In genomic region chr14:20757963-20758362, GRCh38 we compare ENCODE assay signal across 9 cellular contexts. TPM values are rescaled to one million over a fixed set of nuclear protein-coding genes. Genes with fewer than 3 reads are reported as not detected.
DNase-seq lines count a peak whose midpoint lies in the region; FAIRE-seq and TF ChIP-seq lines count a peak whose summit lies in the region.
"Had no signal": no experiment of that assay in that cellular context is flagged by ENCODE, and none has a peak within 500 bp of the region (broad histone marks: within the 10 kb centered on the region; RNA-seq: fewer than 3 reads in every experiment).

No MANE protein-coding gene starts in this region.

- no peak overlapping the region for H3K27ac ChIP-seq in DOHH2 (ENCODE audit: low read depth, low read length)
- H3K27ac ChIP-seq: RWPE1 had no signal

- TF ChIP-seq CTCF in DOHH2 (IDR thresholded peaks at IDR 0.05; ENCODE audit: low read depth, low read length, poor library complexity, severe bottlenecking) (peak; percentile 59), LNCAP (IDR thresholded peaks at IDR 0.05) (peak; percentile 8; the same call in 1 of the 2 replicates)

- H3K9me3 ChIP-seq in DOHH2 (ENCODE audit: control insufficient read depth, insufficient read depth, low read length): no peaks in the 10 kb centered on the region

- no peaks in the 10 kb centered on the region for H3F3A ChIP-seq in DOHH2 (ENCODE audit: control insufficient read depth, insufficient read depth)

- H3K4me1 ChIP-seq in DOHH2 (ENCODE audit: control insufficient read depth, low read length): no peaks in the 10 kb centered on the region

- no peaks in the 10 kb centered on the region for H3K27me3 ChIP-seq in DOHH2 (ENCODE audit: control insufficient read depth, low read length)

- TF ChIP-seq POLR2A in GM12891 (IDR thresholded peaks at IDR 0.05; ENCODE audit: low read depth, low read length): no peak

- H3K9me2 ChIP-seq in DOHH2 (replicated peaks; ENCODE audit: control insufficient read depth, low read length): no peaks in the 10 kb centered on the region

- no peak for FAIRE-seq in GM12891 (lab: Jason Lieb, UNC)

- peak; percentile 24 to 36 for DNase-seq in activated T-cell treated with anti-CD3 and anti-CD28 coated beads, Interleukin-2, amount 50 U/mL, for 48 hours
- DNase-seq in lung microvascular endothelial cell (ENCODE audit: low read depth in 2 of 2): peak; percentile 46 to 54
- no peak for DNase-seq in NCI-H1417 (lab: John Stamatoyannopoulos, UW)
- no peak for DNase-seq in activated CD8-positive, alpha-beta memory T cell treated with anti-CD3 and anti-CD28 coated beads for 24 hours
- DNase-seq in GF-D8 (lab: John Stamatoyannopoulos, UW): no peak
- no peak for DNase-seq in GM12891 (ENCODE audit: insufficient read length, low spot score)

- no peak overlapping the region for H3K4me2 ChIP-seq in DOHH2 (ENCODE audit: low read length)

- H3K79me2 ChIP-seq in DOHH2 (ENCODE audit: control insufficient read depth, low read length): no peaks in the 10 kb centered on the region

- no peaks in the 10 kb centered on the region for H4K20me1 ChIP-seq in DOHH2 (ENCODE audit: control insufficient read depth, insufficient read depth, low read depth, low read length)

- no peak overlapping the region for H3K4me3 ChIP-seq in DOHH2 (ENCODE audit: low read length)

- H3K36me3 ChIP-seq in DOHH2 (ENCODE audit: control insufficient read depth, low read length): no peaks in the 10 kb centered on the region

TF ChIP-seq in GM12891, 5 proteins besides CTCF, POLR2A, EP300 and RAD21:
- TF ChIP-seq TAF1 (IDR thresholded peaks at IDR 0.05; ENCODE audit: low read depth, low read length) (no peak), PAX5 (IDR thresholded peaks at IDR 0.05; ENCODE audit: insufficient read depth, low read length, severe bottlenecking) (no peak), POU2F2 (IDR thresholded peaks at IDR 0.05; ENCODE audit: low read depth, low read length) (no peak), POLR2AphosphoS5 (IDR thresholded peaks at IDR 0.05; ENCODE audit: low read depth, low read length) (no peak), SPI1 (IDR thresholded peaks at IDR 0.05; ENCODE audit: low read depth, low read length) (no peak)

RNA-seq across cellular contexts. Expression of gene EDDM3B, which starts 10.2 kb away (rescaled TPM):
- total RNA-seq in lung microvascular endothelial cell: not detected in 2 replicates
- polyA plus RNA-seq in GM12891 (2012; ENCODE audit: low read depth, missing spikeins): not detected

RNA-seq across cellular contexts. Expression of gene EDDM3A, which starts 12.3 kb away (rescaled TPM):
- total RNA-seq in lung microvascular endothelial cell: not detected in 2 replicates
- not detected for polyA plus RNA-seq in GM12891 (2012; ENCODE audit: low read depth, missing spikeins)

RNA-seq across cellular contexts. Expression of gene RNASE6, which starts 23.1 kb away (rescaled TPM):
- total RNA-seq in lung microvascular endothelial cell: not detected in 2 replicates
- 31.0 TPM for polyA plus RNA-seq in GM12891 (2012; ENCODE audit: low read depth, missing spikeins)

RNA-seq across cellular contexts. Expression of gene RNASE1, which starts 44.7 kb away (rescaled TPM):
- total RNA-seq in lung microvascular endothelial cell: 4.6 and 14.6 TPM in 2 replicates
- 0.10 TPM for polyA plus RNA-seq in GM12891 (2012; ENCODE audit: low read depth, missing spikeins)

Comparison
In these comparisons a context has a peak if more than half of its experiments do, and no peak if none do; other contexts are left out.
1. DNase-seq: peak in activated T-cell treated with anti-CD3 and anti-CD28 coated beads, Interleukin-2, amount 50 U/mL, for 48 hours (2 of 2) and lung microvascular endothelial cell (2 of 2); none in NCI-H1417 (0 of 3), activated CD8-positive, alpha-beta memory T cell treated with anti-CD3 and anti-CD28 coated beads for 24 hours (single experiment), GF-D8 (single experiment) and GM12891 (single experiment).